ENCODE assay signal across 33 cellular contexts in genomic region chr3:106018929-106019328, GRCh38.
"Had no signal": no experiment of that assay in that cellular context is flagged by ENCODE, and none has a peak within 500 bp of the region (broad histone marks: within the 10 kb centered on the region; RNA-seq: fewer than 3 reads in every experiment).

No MANE protein-coding gene starts in this region.

- H3K4me3 ChIP-seq: MG63 had no signal

- H3K36me3 ChIP-seq: MG63 had no signal

- H3K27me3 ChIP-seq: MG63 had no signal

- DNase-seq: Karpas-422, MG63, MM.1S, NCI-H1048, NCI-H1092, NCI-H1092 treated with DMSO at 0.1 percent for 48 hours, NCI-H1105, NCI-H1105 treated with DMSO at 0.1 percent for 48 hours, NCI-H1417, NCI-H1417 treated with DMSO at 0.1 percent for 48 hours, NCI-H1436, NCI-H1436 treated with DMSO at 0.1 percent for 48 hours, NCI-H146, NCI-H1694, NCI-H1694 treated with DMSO at 0.1 percent for 48 hours, NCI-H187, NCI-H187 treated with DMSO at 0.1 percent for 48 hours, NCI-H1930, NCI-H2029, NCI-H2029 treated with DMSO at 0.1 percent for 48 hours, NCI-H2081, NCI-H2081 treated with DMSO at 0.1 percent for 48 hours, NCI-H2107, NCI-H2171, NCI-H2171 treated with DMSO at 0.1 percent for 48 hours, NCI-H2227 treated with DMSO at 0.1 percent for 48 hours, NCI-H226, NCI-H345, NCI-H446, NCI-H446 treated with DMSO at 0.1 percent for 48 hours, NCI-H510A, NCI-H510A treated with DMSO at 0.1 percent for 48 hours, NCI-H524 had no signal
